Comparison of ENCODE assay signal across 8 cellular contexts in the genomic region with DNA sequence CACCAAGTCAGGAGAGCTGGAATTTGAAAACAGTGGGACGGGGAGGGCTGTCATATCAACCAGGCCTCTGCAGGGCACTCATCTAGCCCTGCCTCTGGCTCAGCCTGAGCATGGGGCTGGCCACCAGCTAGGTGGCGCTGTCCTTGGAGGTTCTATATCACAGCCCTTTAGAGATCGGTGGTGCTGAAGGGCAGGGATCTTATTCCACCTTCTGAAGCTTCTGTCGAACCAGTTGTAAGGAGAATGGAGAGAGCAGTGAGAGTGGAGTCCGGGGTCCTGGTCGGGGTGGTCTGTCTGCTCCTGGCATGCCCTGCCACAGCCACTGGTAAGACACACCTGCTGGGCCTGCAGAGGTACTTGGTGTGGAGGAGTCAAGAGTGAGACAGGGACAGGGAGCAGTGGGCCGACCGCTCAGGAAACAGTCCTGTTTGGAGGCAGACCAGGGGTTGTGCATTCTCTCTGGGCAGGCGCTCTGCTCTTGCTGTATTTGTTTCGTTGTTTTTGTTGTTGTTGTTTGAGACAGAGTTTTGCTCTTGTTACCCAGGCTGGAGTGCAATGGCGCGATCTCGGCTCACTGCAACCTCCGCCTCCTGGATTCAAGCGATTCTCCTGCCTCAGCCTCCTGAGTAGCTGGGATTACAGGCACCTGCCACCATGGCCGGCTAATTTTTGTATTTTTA. TPM values are rescaled to one million over a fixed set of nuclear protein-coding genes. Genes with fewer than 3 reads are reported as not detected.
A peak's percentile ranks its signal among the peaks of the same experiment; 100 is the strongest.
DNase-seq lines count a peak whose midpoint lies in the region; ATAC-seq and TF ChIP-seq lines count a peak whose summit lies in the region.

A gene with protein sequence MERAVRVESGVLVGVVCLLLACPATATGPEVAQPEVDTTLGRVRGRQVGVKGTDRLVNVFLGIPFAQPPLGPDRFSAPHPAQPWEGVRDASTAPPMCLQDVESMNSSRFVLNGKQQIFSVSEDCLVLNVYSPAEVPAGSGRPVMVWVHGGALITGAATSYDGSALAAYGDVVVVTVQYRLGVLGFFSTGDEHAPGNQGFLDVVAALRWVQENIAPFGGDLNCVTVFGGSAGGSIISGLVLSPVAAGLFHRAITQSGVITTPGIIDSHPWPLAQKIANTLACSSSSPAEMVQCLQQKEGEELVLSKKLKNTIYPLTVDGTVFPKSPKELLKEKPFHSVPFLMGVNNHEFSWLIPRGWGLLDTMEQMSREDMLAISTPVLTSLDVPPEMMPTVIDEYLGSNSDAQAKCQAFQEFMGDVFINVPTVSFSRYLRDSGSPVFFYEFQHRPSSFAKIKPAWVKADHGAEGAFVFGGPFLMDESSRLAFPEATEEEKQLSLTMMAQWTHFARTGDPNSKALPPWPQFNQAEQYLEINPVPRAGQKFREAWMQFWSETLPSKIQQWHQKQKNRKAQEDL (plus strand): TSS at position 202 of the 680 bp plus-strand sequence. CDS start 42 bp downstream, at position 244.

- H3K4me3 ChIP-seq in BLaER1 treated with 17β-estradiol and CSF1 and Interleukin-3, amounts not matched to agents 10 nM and 100 nM, result peak within 1 kb of the TSS in 2 of 10 experiments; percentile 9 to 22; a peak in 1 of 20 replicates
- H3K4me3 ChIP-seq in OCI-LY1 (ENCODE audit: low read depth, low read length, poor library complexity, severe bottlenecking) (peak within 1 kb of the TSS; percentile 10), lower leg skin (ENCODE audit: low read depth, poor library complexity, severe bottlenecking) (no peak within 1 kb of the TSS)

- H3K36me3 Mint-ChIP-seq in activated T-cell treated with anti-CD3 and anti-CD28 coated beads, Interleukin-2, amount 50 U/mL, for 24 hours (ENCODE audit: low read depth), result no peaks in the 10 kb centered on the region

- H3K27me3 Mint-ChIP-seq in activated T-cell treated with anti-CD3 and anti-CD28 coated beads, Interleukin-2, amount 50 U/mL, for 24 hours, result no peaks in the 10 kb centered on the region

- peaks cover 41 to 67% (median 61%) of the 10 kb centered on the region in 10 experiments for H3K4me1 ChIP-seq in BLaER1 treated with 17β-estradiol and CSF1 and Interleukin-3, amounts not matched to agents 10 nM and 100 nM
- peaks cover 13% of the 10 kb centered on the region for H3K4me1 ChIP-seq in OCI-LY1 (ENCODE audit: insufficient read depth, low read length, severe bottlenecking)
- H3K4me1 ChIP-seq in foreskin keratinocyte, result no peaks in the 10 kb centered on the region

- 68 to 70% methylated on average over 16 of the region's 16 CpGs for WGBS in lower leg skin, 2 donors

- H3K9ac ChIP-seq in BLaER1 treated with 17β-estradiol and CSF1 and Interleukin-3, amounts not matched to agents 10 nM and 100 nM, result peak within 1 kb of the TSS; percentile 26 to 66 (median 56); a peak in 17 of 22 replicates
- H3K9ac ChIP-seq in OCI-LY1 (ENCODE audit: low read length), result no peak within 1 kb of the TSS

- no peaks in the 10 kb centered on the region for H3K36me3 ChIP-seq in BLaER1 treated with 17β-estradiol and CSF1 and Interleukin-3, amounts not matched to agents 10 nM and 100 nM
- no peaks in the 10 kb centered on the region for H3K36me3 ChIP-seq in OCI-LY1 (ENCODE audit: insufficient read depth, low read length)

- H3K9me2 ChIP-seq in OCI-LY1 (ENCODE audit: low read depth, low read length), result no peaks in the 10 kb centered on the region

- no peaks in the 10 kb centered on the region for H3F3A ChIP-seq in OCI-LY1 (ENCODE audit: insufficient read depth, low read length)

- H3K4me1 Mint-ChIP-seq in activated T-cell treated with anti-CD3 and anti-CD28 coated beads, Interleukin-2, amount 50 U/mL, for 24 hours (ENCODE audit: low read depth), result peaks cover 15% of the 10 kb centered on the region

- no peak within 1 kb of the TSS; the same call in 1 of the 2 replicates for H2AFZ ChIP-seq in OCI-LY1 (ENCODE audit: low read length)

- no peaks in the 10 kb centered on the region for H4K20me1 ChIP-seq in BLaER1 treated with 17β-estradiol and CSF1 and Interleukin-3, amounts not matched to agents 10 nM and 100 nM
- H4K20me1 ChIP-seq in OCI-LY1 (ENCODE audit: insufficient read depth, low read length), result no peaks in the 10 kb centered on the region

- H3K9me3 Mint-ChIP-seq in activated T-cell treated with anti-CD3 and anti-CD28 coated beads, Interleukin-2, amount 50 U/mL, for 24 hours, result no peaks in the 10 kb centered on the region

- peak within 1 kb of the TSS; percentile 76 for H3K27ac Mint-ChIP-seq in activated T-cell treated with anti-CD3 and anti-CD28 coated beads, Interleukin-2, amount 50 U/mL, for 24 hours

- peak within 1 kb of the TSS; percentile 58 to 79 (median 72); a peak in 21 of 22 replicates for H3K27ac ChIP-seq in BLaER1 treated with 17β-estradiol and CSF1 and Interleukin-3, amounts not matched to agents 10 nM and 100 nM
- H3K27ac ChIP-seq in OCI-LY1 (ENCODE audit: low read depth, low read length, poor library complexity, severe bottlenecking) (no peak within 1 kb of the TSS), foreskin keratinocyte (no peak within 1 kb of the TSS)

- H3K9me3 ChIP-seq in BLaER1 treated with 17β-estradiol and CSF1 and Interleukin-3, amounts not matched to agents 10 nM and 100 nM (replicated peaks in 1 of 11), result no peaks in the 10 kb centered on the region
- no peaks in the 10 kb centered on the region for H3K9me3 ChIP-seq in OCI-LY1 (ENCODE audit: low read length)

- H3K79me2 ChIP-seq in OCI-LY1 (ENCODE audit: insufficient read depth, low read length), result no peaks in the 10 kb centered on the region

- H3K4me2 ChIP-seq in BLaER1 treated with 17β-estradiol and CSF1 and Interleukin-3, amounts not matched to agents 10 nM and 100 nM, result peak within 1 kb of the TSS; percentile 67 to 95 (median 86)
- peak within 1 kb of the TSS; percentile 25; the same call in 1 of the 2 replicates for H3K4me2 ChIP-seq in OCI-LY1 (ENCODE audit: low read length)

- TF ChIP-seq POLR2A in lower leg skin (IDR thresholded peaks at IDR 0.05), result no peak

- intact Hi-C loops in lower leg skin (cut with DNase I; ENCODE audit: low total_unique reads), result no loop called here

- H3K4me3 Mint-ChIP-seq in activated T-cell treated with anti-CD3 and anti-CD28 coated beads, Interleukin-2, amount 50 U/mL, for 24 hours, result no peak within 1 kb of the TSS

- TF ChIP-seq CTCF in OCI-LY1 (IDR thresholded peaks at IDR 0.05; ENCODE audit: low read length) (peak; percentile 95), foreskin keratinocyte (conservative IDR thresholded peaks at IDR 0.05) (peak; percentile 78), omental fat pad (IDR thresholded peaks at IDR 0.05) (no peak), lower leg skin (IDR thresholded peaks at IDR 0.05) (peak in 1 of 3 donors; percentile 21)

- ATAC-seq in GM19023 (IDR thresholded peaks at IDR 0.05; ENCODE audit: unreplicated experiment), result peak; percentile 81
- peak; percentile 88 for ATAC-seq in foreskin keratinocyte
- ATAC-seq in omental fat pad (ENCODE audit: low FRiP score), result peak; percentile 50

- DNase-seq in HS-27A (ENCODE audit: low read depth) (peak; percentile 40), foreskin keratinocyte (peak; percentile 32 to 48), omental fat pad (ENCODE audit: low spot score) (no peak), lower leg skin (ENCODE audit: low spot score in 2 of 2) (no peak)
- DNase-seq in activated T-cell treated with anti-CD3 and anti-CD28 coated beads, Interleukin-2, amount 50 U/mL, for 24 hours, result peak; percentile 72

- H3K27me3 ChIP-seq in BLaER1 treated with 17β-estradiol and CSF1 and Interleukin-3, amounts not matched to agents 10 nM and 100 nM, result no peaks in the 10 kb centered on the region; a peak in 1 of 22 replicates
- no peaks in the 10 kb centered on the region for H3K27me3 ChIP-seq in OCI-LY1 (ENCODE audit: insufficient read depth, low read length)
- no peaks in the 10 kb centered on the region for H3K27me3 ChIP-seq in foreskin keratinocyte

RNA-seq across cellular contexts. Expression of the gene that starts here (rescaled TPM):
- 0.88 and 1.1 TPM in 2 replicates for total RNA-seq in foreskin keratinocyte
- 0.43 and 0.55 TPM in 2 replicates for polyA plus RNA-seq in foreskin keratinocyte
- 1 to 10 TPM in 1 of 4 donors, under 1 TPM in 3; 0.31 to 1.6 (median 0.84) TPM for total RNA-seq in omental fat pad
- 1 to 10 TPM in 3 of 4 donors, under 1 TPM in 1; 0.59 to 1.3 (median 1.2) TPM for total RNA-seq in lower leg skin

Comparison
In these comparisons a context has a peak if more than half of its experiments do, and no peak if none do; other contexts are left out.
1. H3K27ac ChIP-seq: peak in BLaER1 treated with 17β-estradiol and CSF1 and Interleukin-3, amounts not matched to agents 10 nM and 100 nM (11 of 11); none in OCI-LY1 (single experiment) and foreskin keratinocyte (single experiment).
2. DNase-seq: peak in HS-27A (single experiment), activated T-cell treated with anti-CD3 and anti-CD28 coated beads, Interleukin-2, amount 50 U/mL, for 24 hours (single experiment) and foreskin keratinocyte (2 of 2); none in omental fat pad (single experiment) and lower leg skin (0 of 2).
3. CTCF ChIP-seq: peak in OCI-LY1 (single experiment) and foreskin keratinocyte (single experiment); none in omental fat pad (0 of 3).
4. Peak in every context shown above with its lines, with median percentiles within 50 percentile points of each other: ATAC-seq.